Comparison of ENCODE assay signal across 14 cellular contexts in genomic region chr12:46071335-46071734, GRCh38.
A peak's percentile ranks its signal among the peaks of the same experiment; 100 is the strongest.
DNase-seq lines count a peak whose midpoint lies in the region; ATAC-seq and TF ChIP-seq lines count a peak whose summit lies in the region.
"Had no signal": no experiment of that assay in that cellular context is flagged by ENCODE, and none has a peak within 500 bp of the region (broad histone marks: within the 10 kb centered on the region; RNA-seq: fewer than 3 reads in every experiment).

No MANE protein-coding gene starts in this region.

- H3K4ac ChIP-seq in IMR-90 (ENCODE audit: low read depth, low read length) = no peak overlapping the region

- H4K5ac ChIP-seq in IMR-90 (ENCODE audit: low read depth, low read length) = no peak overlapping the region

- H3K9me1 ChIP-seq in IMR-90 (ENCODE audit: insufficient read depth, low read length) = no peaks in the 10 kb centered on the region

- no peak overlapping the region for H4K91ac ChIP-seq in IMR-90 (ENCODE audit: insufficient read depth, low read depth, low read length)

- no peak overlapping the region for H3K23ac ChIP-seq in IMR-90 (ENCODE audit: low read depth, low read length)

- H2AFZ ChIP-seq in IMR-90 (replicated peaks; ENCODE audit: low read length, poor library complexity) (peak overlapping the region; percentile 74), SU-DHL-6 (ENCODE audit: low read depth, low read length, severe bottlenecking) (peak overlapping the region; percentile 88), hepatocyte (no peak overlapping the region)

- no peak overlapping the region for H3K27ac ChIP-seq in IMR-90 (ENCODE audit: insufficient read depth, low read length)
- no peak overlapping the region for H3K27ac ChIP-seq in SU-DHL-6 (ENCODE audit: low read depth, low read length)
- H3K27ac ChIP-seq in Peyer's patch = no peak overlapping the region
- H3K27ac ChIP-seq in hepatocyte = no peak overlapping the region
- H3K27ac ChIP-seq: ascending aorta; BLaER1 treated with 17β-estradiol and CSF1 and Interleukin-3, amounts not matched to agents 10 nM and 100 nM; psoas muscle; WERI-Rb-1 had no signal

- H3K4me3 ChIP-seq in IMR-90 (ENCODE audit: insufficient read depth, low read depth, low read length) (no peak overlapping the region), SU-DHL-6 (ENCODE audit: insufficient read depth, low read length, poor library complexity, severe bottlenecking) (no peak overlapping the region), Peyer's patch (no peak overlapping the region), hepatocyte (no peak overlapping the region)
- H3K4me3 ChIP-seq: ascending aorta; BLaER1 treated with 17β-estradiol and CSF1 and Interleukin-3, amounts not matched to agents 10 nM and 100 nM; psoas muscle had no signal

- H3K36me3 Mint-ChIP-seq in memory B cell = no peaks in the 10 kb centered on the region
- H3K36me3 Mint-ChIP-seq: activated CD8-positive, alpha-beta memory T cell treated with anti-CD3 and anti-CD28 coated beads, Interleukin-2, amount 10 ng/mL, durations not matched to agents 7 days and 5 days had no signal

- H3K79me1 ChIP-seq in IMR-90 (ENCODE audit: low read depth in 1 of 2, low read length in 2 of 2) = no peaks in the 10 kb centered on the region

- no peak overlapping the region for H2BK5ac ChIP-seq in IMR-90 (ENCODE audit: low read depth, low read length, poor library complexity, severe bottlenecking)

- H2AK9ac ChIP-seq in IMR-90 (replicated peaks; ENCODE audit: low read depth, low read length, poor library complexity) = no peak overlapping the region

- H4K20me1 ChIP-seq in IMR-90 (ENCODE audit: insufficient read depth, low read length) (no peaks in the 10 kb centered on the region), SU-DHL-6 (ENCODE audit: low read depth, low read length) (no peaks in the 10 kb centered on the region), hepatocyte (ENCODE audit: insufficient read depth, poor library complexity, severe bottlenecking) (no peaks in the 10 kb centered on the region)
- H4K20me1 ChIP-seq: BLaER1 treated with 17β-estradiol and CSF1 and Interleukin-3, amounts not matched to agents 10 nM and 100 nM had no signal

- H3K27ac Mint-ChIP-seq in memory B cell = no peak overlapping the region
- H3K27ac Mint-ChIP-seq: activated CD8-positive, alpha-beta memory T cell treated with anti-CD3 and anti-CD28 coated beads, Interleukin-2, amount 10 ng/mL, durations not matched to agents 7 days and 5 days had no signal

- H2AK5ac ChIP-seq in IMR-90 (ENCODE audit: low read depth, low read length) = no peak overlapping the region

- H2BK15ac ChIP-seq in IMR-90 (ENCODE audit: low read depth, low read length) = no peak overlapping the region

- no peak overlapping the region for H4K8ac ChIP-seq in IMR-90 (ENCODE audit: low read depth in 2 of 2, low read length in 2 of 2)

- no peaks in the 10 kb centered on the region for H3F3A ChIP-seq in SU-DHL-6 (ENCODE audit: insufficient read depth)

- H3K4me1 Mint-ChIP-seq in memory B cell = peaks cover 5% of the 10 kb centered on the region

- H3K9ac ChIP-seq in IMR-90 (ENCODE audit: low read depth, low read length) (no peak overlapping the region), SU-DHL-6 (ENCODE audit: low read length) (no peak overlapping the region)
- H3K9ac ChIP-seq: BLaER1 treated with 17β-estradiol and CSF1 and Interleukin-3, amounts not matched to agents 10 nM and 100 nM had no signal

- TF ChIP-seq CTCF in GM12873 (IDR thresholded peaks at IDR 0.05; ENCODE audit: insufficient read depth, low read depth, low read length, missing control alignments) = peak; percentile 24
- no peak for TF ChIP-seq CTCF in IMR-90 (conservative IDR thresholded peaks at IDR 0.05; ENCODE audit: low read depth, low read length)
- peak; percentile 9 for TF ChIP-seq CTCF in SU-DHL-6 (IDR thresholded peaks at IDR 0.05; ENCODE audit: insufficient read depth, low read length, poor library complexity, severe bottlenecking)
- no peak for TF ChIP-seq CTCF in Peyer's patch (IDR thresholded peaks at IDR 0.05)
- no peak for TF ChIP-seq CTCF in hepatocyte (IDR thresholded peaks at IDR 0.05; ENCODE audit: poor library complexity)

- in situ Hi-C loops in IMR-90 (cut with MboI; ENCODE audit: low sequenced_read_pairs) = no loop called here

- 60% methylated on average over 1 of the region's 5 CpGs; no CpG with 5 or more reads in 1 of the 2 experiments for WGBS in IMR-90 (ENCODE audit: extremely low coverage in 2 of 2, insufficient read length in 1 of 2), 2 experiments
- 90% methylated on average over 5 of the region's 5 CpGs for WGBS in hepatocyte (ENCODE audit: low lambda C conversion rate, missing lambda C conversion rate)

- peaks cover 2% of the 10 kb centered on the region for H3K27me3 Mint-ChIP-seq in memory B cell

- H3K14ac ChIP-seq in IMR-90 (replicated peaks; ENCODE audit: low read depth, low read length) = no peak overlapping the region

- H3K9me2 ChIP-seq in SU-DHL-6 (replicated peaks; ENCODE audit: insufficient read depth, low read length) = no peaks in the 10 kb centered on the region
- no peaks in the 10 kb centered on the region for H3K9me2 ChIP-seq in hepatocyte (replicated peaks; ENCODE audit: insufficient read depth)

- H3K4me1 ChIP-seq in IMR-90 (ENCODE audit: control insufficient read depth, insufficient read depth, low read length) (peaks cover 2% of the 10 kb centered on the region; the same call in 1 of the 2 replicates), Peyer's patch (no peaks in the 10 kb centered on the region), hepatocyte (ENCODE audit: insufficient read depth) (no peaks in the 10 kb centered on the region)
- H3K4me1 ChIP-seq: ascending aorta, psoas muscle had no signal

- TF ChIP-seq RAD21 in IMR-90 (IDR thresholded peaks at IDR 0.05; ENCODE audit: low read length) = no peak

- DNase-seq in IMR-90 = no peak
- DNase-seq in memory B cell (ENCODE audit: low spot score in 2 of 2) = no peak
- DNase-seq in Peyer's patch = no peak
- no peak for DNase-seq in activated gamma-delta T cell treated with Interleukin-2 at 50 U/mL for 16 hours
- DNase-seq in hepatocyte (ENCODE audit: low spot score) = no peak
- DNase-seq: activated gamma-delta T cell had no signal

- H3K36me3 ChIP-seq in IMR-90 (ENCODE audit: control insufficient read depth, insufficient read depth, low read length) (no peaks in the 10 kb centered on the region), SU-DHL-6 (ENCODE audit: low read length) (no peaks in the 10 kb centered on the region), Peyer's patch (no peaks in the 10 kb centered on the region), hepatocyte (replicated peaks; ENCODE audit: insufficient read depth, low read depth) (no peaks in the 10 kb centered on the region)
- H3K36me3 ChIP-seq: ascending aorta; BLaER1 treated with 17β-estradiol and CSF1 and Interleukin-3, amounts not matched to agents 10 nM and 100 nM; WERI-Rb-1 had no signal

- TF ChIP-seq POLR2A in IMR-90 (IDR thresholded peaks at IDR 0.05; ENCODE audit: low read depth, low read length) = no peak
- TF ChIP-seq POLR2A in Peyer's patch (IDR thresholded peaks at IDR 0.05) = no peak

- H3K18ac ChIP-seq in IMR-90 (ENCODE audit: low read depth, low read length) = no peak overlapping the region

- intact Hi-C loops in IMR-90 (cut with micrococcal nuclease) = no loop called here

- H3K4me2 ChIP-seq in IMR-90 (ENCODE audit: low read depth, low read length) (no peak overlapping the region), SU-DHL-6 (ENCODE audit: low read depth, low read length, poor library complexity, severe bottlenecking) (no peak overlapping the region), hepatocyte (no peak overlapping the region)

- no peak overlapping the region for H3K4me3 Mint-ChIP-seq in memory B cell
- H3K4me3 Mint-ChIP-seq: activated CD8-positive, alpha-beta memory T cell treated with anti-CD3 and anti-CD28 coated beads, Interleukin-2, amount 10 ng/mL, durations not matched to agents 7 days and 5 days had no signal

- peaks cover 3% of the 10 kb centered on the region for H3K27me3 ChIP-seq in IMR-90 (ENCODE audit: control insufficient read depth, insufficient read depth, low read length)
- no peaks in the 10 kb centered on the region for H3K27me3 ChIP-seq in SU-DHL-6 (ENCODE audit: low read length)
- H3K27me3 ChIP-seq in Peyer's patch = no peaks in the 10 kb centered on the region
- no peaks in the 10 kb centered on the region for H3K27me3 ChIP-seq in hepatocyte
- H3K27me3 ChIP-seq: ascending aorta; BLaER1 treated with 17β-estradiol and CSF1 and Interleukin-3, amounts not matched to agents 10 nM and 100 nM had no signal

- H3K79me2 ChIP-seq in SU-DHL-6 (ENCODE audit: insufficient read depth, low read length) (no peaks in the 10 kb centered on the region), hepatocyte (no peaks in the 10 kb centered on the region)

- no peak overlapping the region for H2BK120ac ChIP-seq in IMR-90 (ENCODE audit: low read depth, low read length)

- no peak overlapping the region for H3K56ac ChIP-seq in IMR-90 (ENCODE audit: extremely low read depth, insufficient read depth, low read length)

- no peaks in the 10 kb centered on the region for H3K9me3 Mint-ChIP-seq in memory B cell

- H3K9me3 ChIP-seq in IMR-90 (ENCODE audit: control insufficient read depth, insufficient read depth, low read length) (no peaks in the 10 kb centered on the region), SU-DHL-6 (ENCODE audit: insufficient read depth, low read length) (no peaks in the 10 kb centered on the region), Peyer's patch (no peaks in the 10 kb centered on the region), hepatocyte (ENCODE audit: low read depth) (no peaks in the 10 kb centered on the region)
- H3K9me3 ChIP-seq: ascending aorta, psoas muscle had no signal

- dilution Hi-C loops in IMR-90 (cut with HindIII; ENCODE audit: low sequenced_read_pairs, unreplicated experiment) = no loop called here

- POLR2A ChIA-PET in IMR-90 (lab: Charles Lee; ENCODE audit: unreplicated experiment) = interaction anchor here (1.0 kb wide), 1 partner anchor 285 kb away, joined by 3 read pairs; no protein-coding TSS in a partner anchor

- ATAC-seq in IMR-90 (ENCODE audit: low read depth) (no peak), memory B cell (ENCODE audit: low read depth) (peak; percentile 29), HG03460 (IDR thresholded peaks at IDR 0.05; ENCODE audit: unreplicated experiment) (no peak)

- H2BK20ac ChIP-seq in IMR-90 (ENCODE audit: low read depth, low read length) = no peak overlapping the region

- CTCF ChIA-PET in IMR-90 (lab: Yijun Ruan, JAX) = interaction anchor here (1.1 to 2.6 kb wide), 4 partner anchors 11 to 286 kb away, joined by 3 to 7 read pairs (median 4); no protein-coding TSS in a partner anchor

- no TSS peak for BruUV-seq in IMR-90 (replicated peaks; lab: Mats Ljungman, UMichigan)

TF ChIP-seq in IMR-90, 13 proteins besides CTCF, POLR2A, EP300 and RAD21 (continues in another document):
- TF ChIP-seq MAZ (IDR thresholded peaks at IDR 0.05; ENCODE audit: borderline replicate concordance, low read depth, low read length) (no peak), MAFK (IDR thresholded peaks at IDR 0.05; ENCODE audit: low read depth, low read length) (no peak), RFX5 (IDR thresholded peaks at IDR 0.05; ENCODE audit: low read depth, low read length) (no peak), RCOR1 (IDR thresholded peaks at IDR 0.05; ENCODE audit: insufficient replicate concordance, low read length) (no peak), MXI1 (IDR thresholded peaks at IDR 0.05; ENCODE audit: borderline replicate concordance, low read depth, low read length) (no peak), NFE2L2 (IDR thresholded peaks at IDR 0.05; ENCODE audit: low read depth, low read length) (no peak), BHLHE40 (IDR thresholded peaks at IDR 0.05; ENCODE audit: low read depth, low read length) (no peak)

Comparison
In these comparisons a context has a peak if more than half of its experiments do, and no peak if none do; other contexts are left out.
1. CTCF ChIP-seq: peak in GM12873 (single experiment) and SU-DHL-6 (single experiment); none in IMR-90 (single experiment), Peyer's patch (0 of 6) and hepatocyte (single experiment).